8 cellular contexts compared by ENCODE assay signal in the genomic region with DNA sequence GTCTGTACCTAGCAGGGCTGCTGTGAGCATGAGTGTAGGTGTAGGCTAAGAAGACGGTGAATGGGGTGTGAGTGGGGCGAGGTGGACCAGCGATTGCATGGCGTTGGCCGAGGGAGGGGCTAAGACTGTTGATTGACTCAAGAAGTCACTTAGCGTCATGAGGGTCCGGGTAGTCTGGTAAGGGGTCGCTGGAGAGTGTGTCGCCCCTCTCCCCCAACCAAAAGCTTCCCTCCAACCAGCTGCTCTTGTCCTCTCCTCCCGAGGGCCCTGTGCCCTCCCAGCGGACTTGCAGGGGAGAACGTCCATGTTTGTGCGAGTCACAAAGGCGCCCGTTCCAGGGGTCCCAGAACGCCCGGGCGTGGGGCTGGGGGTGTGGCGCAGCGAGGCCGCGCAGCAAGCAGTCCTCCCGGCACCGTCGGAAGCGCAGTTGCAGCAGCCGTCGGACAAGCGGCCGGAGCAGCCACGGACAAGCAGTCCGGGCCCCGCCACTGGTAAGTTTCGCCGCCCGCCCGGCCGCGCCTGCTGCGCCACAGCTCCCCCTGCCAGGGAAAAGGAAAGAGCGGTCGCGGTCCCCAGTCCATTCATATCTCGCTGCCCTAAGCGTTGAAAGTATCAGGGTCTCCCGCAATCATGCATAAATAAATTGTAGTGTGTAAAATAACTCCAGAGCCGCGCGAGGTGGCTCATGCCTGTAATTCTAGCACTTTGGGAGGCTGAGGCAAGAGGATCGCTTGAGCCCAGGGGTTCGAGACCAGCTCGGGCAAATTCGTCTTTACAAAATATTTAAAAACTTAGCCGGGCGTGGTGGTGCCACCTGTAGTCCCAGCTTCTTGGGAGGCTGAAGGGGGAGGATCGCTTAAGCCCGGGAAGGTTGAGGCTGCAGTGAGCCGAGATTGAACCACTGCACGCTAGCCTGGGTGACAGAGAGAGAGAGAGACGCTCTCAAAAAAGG. TPM values are rescaled to one million over a fixed set of nuclear protein-coding genes. Genes with fewer than 3 reads are reported as not detected.
DNase-seq lines count a peak whose midpoint lies in the region; ATAC-seq and TF ChIP-seq lines count a peak whose summit lies in the region.

CCDC63 (plus strand) TSS at position 373 of the 952 bp plus-strand sequence. CDS start 5,968 bp downstream, outside the sequence.

- peaks cover 3% of the 10 kb centered on the region for H3K4me1 ChIP-seq in ovary (ENCODE audit: insufficient read depth)

- no peak for TF ChIP-seq POLR2A in ovary (IDR thresholded peaks at IDR 0.05)

- H3K27me3 Mint-ChIP-seq in activated T-cell treated with anti-CD3 and anti-CD28 coated beads, Interleukin-2, amount 50 U/mL, for 4 hours (ENCODE audit: low read depth): peaks cover 50% of the 10 kb centered on the region

- H3K4me3 Mint-ChIP-seq in activated T-cell treated with anti-CD3 and anti-CD28 coated beads, Interleukin-2, amount 50 U/mL, for 4 hours: peak within 1 kb of the TSS; percentile 73

- peaks cover 2% of the 10 kb centered on the region for H3K27me3 ChIP-seq in GM06990 (replicated peaks; ENCODE audit: control insufficient read depth, insufficient read depth, low read length)
- H3K27me3 ChIP-seq in ovary: no peaks in the 10 kb centered on the region

- H3K27ac ChIP-seq in ovary: no peak within 1 kb of the TSS

- H3K36me3 Mint-ChIP-seq in activated T-cell treated with anti-CD3 and anti-CD28 coated beads, Interleukin-2, amount 50 U/mL, for 4 hours (ENCODE audit: insufficient read depth): no peaks in the 10 kb centered on the region

- H3K36me3 ChIP-seq in GM06990 (ENCODE audit: control insufficient read depth, insufficient read depth, low read length) (no peaks in the 10 kb centered on the region), ovary (no peaks in the 10 kb centered on the region)

- peak; percentile 55 to 68 for ATAC-seq in activated T-cell treated with anti-CD3 and anti-CD28 coated beads, Interleukin-2, amount 50 U/mL, for 4 hours
- ATAC-seq in GM19035 (IDR thresholded peaks at IDR 0.05; ENCODE audit: unreplicated experiment) (no peak), HG02970 (IDR thresholded peaks at IDR 0.05; ENCODE audit: low FRiP score, unreplicated experiment) (no peak)

- DNase-seq in GM06990 (ENCODE audit: extremely low read depth, insufficient read length): peak; percentile 44
- DNase-seq in NCI-H345 (lab: John Stamatoyannopoulos, UW): peak; percentile 39
- DNase-seq in activated T-cell treated with anti-CD3 and anti-CD28 coated beads, Interleukin-2, amount 50 U/mL, for 4 hours: peak; percentile 15
- peak; percentile 9 for DNase-seq in glomerular visceral epithelial cell (ENCODE audit: extremely low spot score)
- DNase-seq in ovary: peak in 4 of 5 donors; percentile 13 to 59 (median 34)
- no peak for DNase-seq in T1000 (lab: John Stamatoyannopoulos, UW)

- TF ChIP-seq CTCF in GM06990 (IDR thresholded peaks at IDR 0.05; ENCODE audit: insufficient read depth, low read length, poor library complexity, severe bottlenecking) (peak; percentile 41), ovary (IDR thresholded peaks at IDR 0.05) (no peak)

- H3K4me3 ChIP-seq in GM06990 (replicated peaks; ENCODE audit: low read depth, low read length): peak within 1 kb of the TSS; percentile 45
- H3K4me3 ChIP-seq in ovary: peak within 1 kb of the TSS; percentile 16

- H3K9me3 Mint-ChIP-seq in activated T-cell treated with anti-CD3 and anti-CD28 coated beads, Interleukin-2, amount 50 U/mL, for 4 hours: no peaks in the 10 kb centered on the region

- intact Hi-C loops in ovary (cut with DNase I): no loop called here

- 14 to 19% (median 16%) methylated on average over 51 to 60 of the region's 60 CpGs for WGBS in ovary, 3 donors

- no peaks in the 10 kb centered on the region for H3K9me3 ChIP-seq in ovary

- peaks cover 7% of the 10 kb centered on the region for H3K4me1 Mint-ChIP-seq in activated T-cell treated with anti-CD3 and anti-CD28 coated beads, Interleukin-2, amount 50 U/mL, for 4 hours (ENCODE audit: low read depth)

- no peak for TF ChIP-seq EP300 in ovary (IDR thresholded peaks at IDR 0.05)

RNA-seq across cellular contexts. Expression of gene CCDC63, which starts in this region (rescaled TPM):
- total RNA-seq in activated T-cell treated with anti-CD3 and anti-CD28 coated beads, Interleukin-2, amount 50 U/mL, for 4 hours: not detected
- not detected for total RNA-seq in ovary
- not detected for polyA plus RNA-seq in ovary

Comparison
In these comparisons a context has a peak if more than half of its experiments do, and no peak if none do; other contexts are left out.
1. Peak in DNase-seq and ATAC-seq in activated T-cell treated with anti-CD3 and anti-CD28 coated beads, Interleukin-2, amount 50 U/mL, for 4 hours; RNA of the gene not detected or under 1 TPM.
2. Peak in DNase-seq and H3K4me3 ChIP-seq in ovary; RNA of the gene not detected or under 1 TPM.